Comparison of ENCODE assay signal across 26 cellular contexts in the genomic region with DNA sequence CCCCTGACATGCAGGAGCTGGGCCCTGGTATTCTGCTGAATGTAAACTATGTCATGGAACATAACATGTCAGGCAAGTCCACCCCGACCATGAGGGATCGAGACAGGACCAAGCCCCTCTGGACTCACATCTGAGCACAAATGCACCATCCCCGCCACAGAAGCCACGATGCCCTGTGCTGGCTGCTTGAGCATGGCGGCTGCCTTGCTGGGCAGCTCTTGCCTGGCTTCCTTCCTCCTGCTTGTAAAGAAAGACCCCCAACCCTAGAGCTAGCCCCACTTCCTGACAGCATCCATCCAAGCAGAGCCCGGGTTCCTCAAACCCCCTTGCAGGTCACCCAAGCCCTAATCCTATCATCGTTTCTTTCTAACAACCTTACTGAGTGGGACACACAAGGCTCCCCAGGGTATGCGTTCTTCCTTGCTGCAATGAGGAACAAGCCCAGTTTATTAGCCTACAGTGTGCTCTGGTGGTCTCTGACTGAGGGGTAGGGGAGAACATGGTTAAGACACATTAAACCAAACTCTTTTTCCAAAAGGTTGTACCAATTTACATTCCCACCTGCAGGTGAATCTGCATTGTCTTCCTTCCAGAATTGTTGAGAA.
"Had no signal": no experiment of that assay in that cellular context is flagged by ENCODE, and none has a peak within 500 bp of the region (broad histone marks: within the 10 kb centered on the region; RNA-seq: fewer than 3 reads in every experiment).

No MANE protein-coding gene starts in this region.

- H3K4me1 ChIP-seq: foreskin keratinocyte, prostate gland had no signal

- H3K27ac ChIP-seq: esophagus muscularis mucosa, foreskin keratinocyte, heart left ventricle, left lung, lower lobe of right lung, neutrophil, ovary, prostate gland, tibial nerve had no signal

- H3K36me3 ChIP-seq: ovary, prostate gland had no signal

- H3K9me3 ChIP-seq: esophagus muscularis mucosa, heart left ventricle, left lung, lower lobe of right lung, mucosa of descending colon, neutrophil, ovary, prostate gland, tibial nerve had no signal

- H3K27me3 Mint-ChIP-seq: activated CD4-positive, alpha-beta T cell treated with anti-CD3 and anti-CD28 coated beads for 36 hours; activated T-cell treated with anti-CD3 and anti-CD28 coated beads, Interleukin-2, amount 50 U/mL, for 24 hours had no signal

- H3K27ac Mint-ChIP-seq: activated CD4-positive, alpha-beta T cell treated with anti-CD3 and anti-CD28 coated beads for 36 hours; nephron progenitor cell had no signal

- H3K4me3 Mint-ChIP-seq: activated CD4-positive, alpha-beta T cell treated with anti-CD3 and anti-CD28 coated beads for 36 hours; activated T-cell treated with anti-CD3 and anti-CD28 coated beads, Interleukin-2, amount 50 U/mL, for 24 hours; nephron progenitor cell had no signal

- H3K4me3 ChIP-seq: esophagus muscularis mucosa, heart left ventricle, left lung, lower lobe of right lung, mucosa of descending colon, ovary, prostate gland, tibial nerve had no signal

- DNase-seq: activated CD4-positive, alpha-beta T cell treated with anti-CD3 and anti-CD28 coated beads for 36 hours; activated CD4-positive, alpha-beta T cell treated with anti-CD3 and anti-CD28 coated beads, Interleukin-2, amount 50 U/mL, for 48 hours; activated CD4-positive, CD25-positive, alpha-beta regulatory T cell; activated CD8-positive, alpha-beta memory T cell treated with anti-CD3 and anti-CD28 coated beads for 24 hours; activated gamma-delta T cell; activated naive CD4-positive, alpha-beta T cell treated with anti-CD3 and anti-CD28 coated beads, Interleukin-2, amount 50 U/mL, for 16 hours; activated T-cell treated with anti-CD3 and anti-CD28 coated beads, Interleukin-2, amount 50 U/mL, for 24 hours; amygdala; caudate nucleus; effector CD4-positive, alpha-beta T cell; foreskin keratinocyte; heart left ventricle; hypothalamus; left lung; lower lobe of right lung; mucosa of descending colon; nephron progenitor cell; ovary; retina; small intestine; stimulated activated naive CD4-positive, alpha-beta T cell treated with Interleukin-2 at 50 U/mL for 16 hours had no signal

- FAIRE-seq: small intestine had no signal

- H3K9me3 Mint-ChIP-seq: activated T-cell treated with anti-CD3 and anti-CD28 coated beads, Interleukin-2, amount 50 U/mL, for 24 hours; nephron progenitor cell had no signal

- ATAC-seq: activated CD4-positive, alpha-beta T cell treated with anti-CD3 and anti-CD28 coated beads for 36 hours; foreskin keratinocyte; left lung; lower lobe of right lung; mucosa of descending colon; sciatic nerve had no signal

- H3K27me3 ChIP-seq: esophagus muscularis mucosa, foreskin keratinocyte, heart left ventricle, left lung, neutrophil, ovary, tibial nerve had no signal
